ENCODE assay signal across 10 cellular contexts in the genomic region with DNA sequence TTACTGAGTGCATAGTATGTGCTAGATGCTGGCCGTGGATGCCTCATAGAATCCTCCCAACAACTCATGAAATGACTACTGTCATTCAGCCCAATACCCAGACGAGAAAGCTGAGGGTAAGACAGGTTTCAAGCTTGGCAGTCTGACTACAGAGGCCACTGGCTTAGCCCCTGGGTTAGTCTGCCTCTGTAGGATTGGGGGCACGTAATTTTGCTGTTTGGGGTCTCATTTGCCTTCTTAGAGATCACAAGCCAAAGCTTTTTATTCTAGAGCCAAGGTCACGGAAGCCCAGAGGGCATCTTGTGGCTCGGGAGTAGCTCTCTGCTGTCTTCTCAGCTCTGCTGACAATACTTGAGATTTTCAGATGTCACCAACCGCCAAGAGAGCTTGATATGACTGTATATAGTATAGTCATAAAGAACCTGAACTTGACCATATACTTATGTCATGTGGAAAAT. TPM values are rescaled to one million over a fixed set of nuclear protein-coding genes. Genes with fewer than 3 reads are reported as not detected.
DNase-seq lines count a peak whose midpoint lies in the region; ATAC-seq and TF ChIP-seq lines count a peak whose summit lies in the region.
"Had no signal": no experiment of that assay in that cellular context is flagged by ENCODE, and none has a peak within 500 bp of the region (broad histone marks: within the 10 kb centered on the region; RNA-seq: fewer than 3 reads in every experiment).

No MANE protein-coding gene starts in this region.

- H3K27me3 ChIP-seq in GM06990 (replicated peaks; ENCODE audit: control insufficient read depth, insufficient read depth, low read length) (peaks cover 2% of the 10 kb centered on the region), Peyer's patch (no peaks in the 10 kb centered on the region)

- DNase-seq in GM06990 (ENCODE audit: extremely low read depth, insufficient read length) (peak; percentile 50), Peyer's patch (no peak), memory B cell (ENCODE audit: low spot score in 2 of 2) (no peak), COLO829 (ENCODE audit: low spot score) (no peak), OCI-M2 (lab: John Stamatoyannopoulos, UW; ENCODE audit: unreplicated experiment) (no peak), EL (no peak)
- DNase-seq: DMS153, islet precursor cell had no signal

- H3K36me3 ChIP-seq in GM06990 (ENCODE audit: control insufficient read depth, insufficient read depth, low read length), result no peaks in the 10 kb centered on the region
- no peaks in the 10 kb centered on the region for H3K36me3 ChIP-seq in Peyer's patch

- ATAC-seq in GM21381 (IDR thresholded peaks at IDR 0.05; ENCODE audit: unreplicated experiment) (peak; percentile 63), memory B cell (ENCODE audit: low read depth) (no peak), HG03378 (IDR thresholded peaks at IDR 0.05; ENCODE audit: unreplicated experiment) (no peak)

- no peaks in the 10 kb centered on the region for H3K9me3 ChIP-seq in Peyer's patch

- no peaks in the 10 kb centered on the region for H3K4me1 ChIP-seq in Peyer's patch

- H3K27ac Mint-ChIP-seq in memory B cell, result peak overlapping the region; percentile 72

- no peaks in the 10 kb centered on the region for H3K27me3 Mint-ChIP-seq in memory B cell

- TF ChIP-seq POLR2A in Peyer's patch (IDR thresholded peaks at IDR 0.05), result no peak

- no peaks in the 10 kb centered on the region for H3K9me3 Mint-ChIP-seq in memory B cell

- peak overlapping the region; percentile 33 for H3K4me3 ChIP-seq in GM06990 (replicated peaks; ENCODE audit: low read depth, low read length)
- no peak overlapping the region for H3K4me3 ChIP-seq in Peyer's patch

- TF ChIP-seq CTCF in GM06990 (IDR thresholded peaks at IDR 0.05; ENCODE audit: insufficient read depth, low read length, poor library complexity, severe bottlenecking) (no peak), Peyer's patch (IDR thresholded peaks at IDR 0.05) (no peak)

- H3K4me1 Mint-ChIP-seq in memory B cell, result peaks cover 20% of the 10 kb centered on the region

- H3K27ac ChIP-seq in Peyer's patch, result peak overlapping the region; percentile 56 to 75 (median 58)

- no peak overlapping the region for H3K4me3 Mint-ChIP-seq in memory B cell

- H3K36me3 Mint-ChIP-seq in memory B cell, result no peaks in the 10 kb centered on the region

RNA-seq across cellular contexts. Expression of a gene that starts 1.0 kb away (rescaled TPM):
- 1 to 10 TPM in 2 of 4 donors, under 1 TPM in 2; 0.66 to 1.7 (median 1.1) TPM for total RNA-seq in Peyer's patch

RNA-seq across cellular contexts. Expression of a gene that starts 15.8 kb away (rescaled TPM):
- 1 to 10 TPM in 1 of 4 donors, under 1 TPM in 2, not detected in 1; 0.70 to 4.1 (median 0.80) TPM for total RNA-seq in Peyer's patch

RNA-seq across cellular contexts. Expression of a gene that starts 37.4 kb away (rescaled TPM):
- 10 to 100 TPM in 3 of 4 donors, not detected in 1; 13.5 to 21.2 (median 16.0) TPM for total RNA-seq in Peyer's patch
